ENCODE assay signal across 36 cellular contexts in the genomic region with DNA sequence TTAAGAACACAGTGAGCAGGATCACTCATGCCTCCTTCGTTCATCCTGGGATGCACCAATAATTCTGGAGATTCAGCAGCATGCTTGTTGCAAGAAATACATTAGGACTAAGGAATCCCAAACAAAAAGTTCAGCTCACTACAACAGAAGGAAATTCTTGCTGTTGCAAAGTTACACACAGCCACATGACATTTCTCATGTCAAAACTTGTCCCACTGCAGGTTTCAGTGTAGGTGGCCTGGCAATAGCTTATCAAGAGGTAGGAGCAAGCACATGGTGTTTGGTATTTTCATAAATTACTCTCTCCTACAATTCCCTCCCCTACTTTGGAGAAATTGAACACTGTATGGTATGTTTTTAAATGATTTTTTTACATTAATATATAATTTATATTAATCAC.
"Had no signal": no experiment of that assay in that cellular context is flagged by ENCODE, and none has a peak within 500 bp of the region (broad histone marks: within the 10 kb centered on the region; RNA-seq: fewer than 3 reads in every experiment).

No MANE protein-coding gene starts in this region.

- FAIRE-seq: colon had no signal

- H3K4me3 ChIP-seq: adrenal gland, gastrocnemius medialis, heart left ventricle had no signal

- H3K4me1 Mint-ChIP-seq: activated CD4-positive, alpha-beta T cell treated with anti-CD3 and anti-CD28 coated beads for 36 hours; activated CD4-positive, alpha-beta T cell treated with anti-CD3 and anti-CD28 coated beads, Interleukin-2, amount 10 ng/mL, durations not matched to agents 24 days and 14 days; activated naive CD4-positive, alpha-beta T cell treated with anti-CD3 and anti-CD28 coated beads, Interleukin-2, amount 50 U/mL, for 24 hours; activated naive CD8-positive, alpha-beta T cell treated with anti-CD3 and anti-CD28 coated beads for 36 hours; activated naive CD8-positive, alpha-beta T cell treated with anti-CD3 and anti-CD28 coated beads, Interleukin-2, amount 50 U/mL, for 24 hours; activated T-helper 17 cell treated with anti-CD3 and anti-CD28 coated beads, Interleukin-2, amount 50 U/mL, for 72 hours; T-helper 17 cell had no signal

- H3K27ac ChIP-seq: adrenal gland, gastrocnemius medialis, heart left ventricle had no signal

- H3K27me3 ChIP-seq: adrenal gland, gastrocnemius medialis, heart left ventricle had no signal

- H3K36me3 Mint-ChIP-seq: activated CD4-positive, alpha-beta memory T cell treated with anti-CD3 and anti-CD28 coated beads for 36 hours; activated naive CD4-positive, alpha-beta T cell treated with anti-CD3 and anti-CD28 coated beads, Interleukin-2, amount 50 U/mL, for 24 hours; activated naive CD8-positive, alpha-beta T cell treated with anti-CD3 and anti-CD28 coated beads for 36 hours; brain had no signal

- H3K4me3 Mint-ChIP-seq: activated CD4-positive, alpha-beta memory T cell treated with anti-CD3 and anti-CD28 coated beads for 36 hours; activated CD4-positive, alpha-beta T cell treated with anti-CD3 and anti-CD28 coated beads for 36 hours; activated CD4-positive, alpha-beta T cell treated with anti-CD3 and anti-CD28 coated beads, Interleukin-2, amount 10 ng/mL, durations not matched to agents 24 days and 14 days; activated CD8-positive, alpha-beta T cell treated with anti-CD3 and anti-CD28 coated beads, Interleukin-2, amount 10 ng/mL, durations not matched to agents 7 days and 5 days; activated naive CD4-positive, alpha-beta T cell treated with anti-CD3 and anti-CD28 coated beads for 36 hours; activated naive CD4-positive, alpha-beta T cell treated with anti-CD3 and anti-CD28 coated beads, Interleukin-2, amount 50 U/mL, for 24 hours; activated naive CD8-positive, alpha-beta T cell treated with anti-CD3 and anti-CD28 coated beads for 36 hours; activated naive CD8-positive, alpha-beta T cell treated with anti-CD3 and anti-CD28 coated beads, Interleukin-2, amount 50 U/mL, for 24 hours; activated T-cell treated with anti-CD3 and anti-CD28 coated beads, Interleukin-2, amount 50 U/mL, for 24 hours; activated T-cell treated with anti-CD3 and anti-CD28 coated beads, Interleukin-2, amount 50 U/mL, for 72 hours; activated T-helper 17 cell treated with anti-CD3 and anti-CD28 coated beads, Interleukin-2, amount 50 U/mL, for 72 hours; brain; effector memory CD8-positive, alpha-beta T cell; T-helper 17 cell; T-helper 2 cell treated with Interferon-gamma antibody and Interleukin-4, amounts not matched to agents 5 μg/mL and 100 μg/mL, for 36 hours had no signal

- H3K9me3 Mint-ChIP-seq: activated CD4-positive, alpha-beta T cell treated with anti-CD3 and anti-CD28 coated beads, Interleukin-2, amount 10 ng/mL, durations not matched to agents 24 days and 14 days; activated naive CD4-positive, alpha-beta T cell treated with anti-CD3 and anti-CD28 coated beads for 36 hours; activated naive CD4-positive, alpha-beta T cell treated with anti-CD3 and anti-CD28 coated beads, Interleukin-2, amount 50 U/mL, for 24 hours; activated naive CD8-positive, alpha-beta T cell treated with anti-CD3 and anti-CD28 coated beads for 36 hours; brain had no signal

- H3K36me3 ChIP-seq: adrenal gland, gastrocnemius medialis, heart left ventricle had no signal

- H3K9me3 ChIP-seq: adrenal gland, gastrocnemius medialis, heart left ventricle had no signal

- H3K27me3 Mint-ChIP-seq: activated CD4-positive, alpha-beta memory T cell treated with anti-CD3 and anti-CD28 coated beads for 36 hours; activated CD4-positive, alpha-beta T cell treated with anti-CD3 and anti-CD28 coated beads for 36 hours; activated CD4-positive, alpha-beta T cell treated with anti-CD3 and anti-CD28 coated beads, Interleukin-2, amount 10 ng/mL, durations not matched to agents 24 days and 14 days; activated naive CD4-positive, alpha-beta T cell treated with anti-CD3 and anti-CD28 coated beads, Interleukin-2, amount 50 U/mL, for 24 hours; activated naive CD8-positive, alpha-beta T cell treated with anti-CD3 and anti-CD28 coated beads for 36 hours; activated naive CD8-positive, alpha-beta T cell treated with anti-CD3 and anti-CD28 coated beads, Interleukin-2, amount 50 U/mL, for 24 hours; activated T-cell treated with anti-CD3 and anti-CD28 coated beads, Interleukin-2, amount 50 U/mL, for 24 hours; activated T-helper 17 cell treated with anti-CD3 and anti-CD28 coated beads, Interleukin-2, amount 50 U/mL, for 72 hours; brain; effector memory CD8-positive, alpha-beta T cell; T-helper 17 cell had no signal

- ATAC-seq: activated CD4-positive, alpha-beta T cell treated with anti-CD3 and anti-CD28 coated beads for 36 hours; activated CD8-positive, alpha-beta T cell treated with anti-CD3 and anti-CD28 coated beads, Interleukin-2, amount 10 ng/mL, durations not matched to agents 7 days and 5 days; activated naive CD8-positive, alpha-beta T cell treated with anti-CD3 and anti-CD28 coated beads, Interleukin-2, amount 50 U/mL, for 24 hours; activated T-cell treated with anti-CD3 and anti-CD28 coated beads, Interleukin-2, amount 50 U/mL, for 72 hours; activated T-helper 17 cell treated with anti-CD3 and anti-CD28 coated beads, Interleukin-2, amount 50 U/mL, for 72 hours; effector memory CD8-positive, alpha-beta T cell; esophagus mucosa; gastrocnemius medialis; heart left ventricle; T-helper 17 cell had no signal

- DNase-seq: activated CD4-positive, alpha-beta memory T cell treated with anti-CD3 and anti-CD28 coated beads for 36 hours; activated CD4-positive, alpha-beta T cell treated with anti-CD3 and anti-CD28 coated beads for 36 hours; activated CD4-positive, alpha-beta T cell treated with anti-CD3 and anti-CD28 coated beads, Interleukin-2, amount 10 ng/mL, durations not matched to agents 24 days and 14 days; activated CD4-positive, CD25-positive, alpha-beta regulatory T cell; activated CD4-positive, CD25-positive, alpha-beta regulatory T cell treated with anti-CD3 and anti-CD28 coated beads, Interleukin-2, amount 50 U/mL, for 72 hours; activated CD8-positive, alpha-beta memory T cell treated with anti-CD3 and anti-CD28 coated beads, Interleukin-2, amount 50 U/mL, for 48 hours; activated CD8-positive, alpha-beta T cell treated with anti-CD3 and anti-CD28 coated beads, Interleukin-2, amount 10 ng/mL, durations not matched to agents 7 days and 5 days; activated effector memory CD4-positive, alpha-beta T cell treated with Interleukin-2 at 50 U/mL for 16 hours; activated gamma-delta T cell treated with Interleukin-2 at 50 U/mL for 16 hours; activated naive CD4-positive, alpha-beta T cell treated with anti-CD3 and anti-CD28 coated beads for 36 hours; activated naive CD8-positive, alpha-beta T cell treated with anti-CD3 and anti-CD28 coated beads for 36 hours; activated naive CD8-positive, alpha-beta T cell treated with anti-CD3 and anti-CD28 coated beads, Interleukin-2, amount 50 U/mL, for 24 hours; activated T-cell treated with anti-CD3 and anti-CD28 coated beads for 4 hours; activated T-cell treated with anti-CD3 and anti-CD28 coated beads, Interleukin-2, amount 50 U/mL, for 24 hours; activated T-cell treated with anti-CD3 and anti-CD28 coated beads, Interleukin-2, amount 50 U/mL, for 72 hours; adrenal gland; amygdala; aorta; caudate nucleus; cortex of kidney; dermis blood vessel endothelial cell; effector CD4-positive, alpha-beta T cell; effector memory CD8-positive, alpha-beta T cell; foreskin fibroblast; gastrocnemius medialis; glutamatergic neuron; heart left ventricle; T-helper 1 cell; T-helper 17 cell; T1000 had no signal

- H3K27ac Mint-ChIP-seq: activated CD4-positive, alpha-beta memory T cell treated with anti-CD3 and anti-CD28 coated beads for 36 hours; activated CD4-positive, alpha-beta T cell treated with anti-CD3 and anti-CD28 coated beads for 36 hours; activated CD4-positive, alpha-beta T cell treated with anti-CD3 and anti-CD28 coated beads, Interleukin-2, amount 10 ng/mL, durations not matched to agents 24 days and 14 days; activated CD8-positive, alpha-beta T cell treated with anti-CD3 and anti-CD28 coated beads, Interleukin-2, amount 10 ng/mL, durations not matched to agents 7 days and 5 days; activated naive CD4-positive, alpha-beta T cell treated with anti-CD3 and anti-CD28 coated beads for 36 hours; activated naive CD4-positive, alpha-beta T cell treated with anti-CD3 and anti-CD28 coated beads, Interleukin-2, amount 50 U/mL, for 24 hours; activated naive CD8-positive, alpha-beta T cell treated with anti-CD3 and anti-CD28 coated beads for 36 hours; activated naive CD8-positive, alpha-beta T cell treated with anti-CD3 and anti-CD28 coated beads, Interleukin-2, amount 50 U/mL, for 24 hours; activated T-cell treated with anti-CD3 and anti-CD28 coated beads, Interleukin-2, amount 50 U/mL, for 24 hours; activated T-cell treated with anti-CD3 and anti-CD28 coated beads, Interleukin-2, amount 50 U/mL, for 72 hours; activated T-helper 17 cell treated with anti-CD3 and anti-CD28 coated beads, Interleukin-2, amount 50 U/mL, for 72 hours; brain; effector memory CD8-positive, alpha-beta T cell; T-helper 17 cell; T-helper 2 cell treated with Interferon-gamma antibody and Interleukin-4, amounts not matched to agents 5 μg/mL and 100 μg/mL, for 36 hours had no signal

- H3K4me1 ChIP-seq: adrenal gland, gastrocnemius medialis, heart left ventricle had no signal
